Comparison of ENCODE assay signal across 8 cellular contexts in genomic region chr18:2572144-2572682, GRCh38. TPM values are rescaled to one million over a fixed set of nuclear protein-coding genes. Genes with fewer than 3 reads are reported as not detected.
DNase-seq lines count a peak whose midpoint lies in the region; ATAC-seq and TF ChIP-seq lines count a peak whose summit lies in the region.

No MANE protein-coding gene starts in this region.

- H3K4me1 Mint-ChIP-seq in activated CD4-positive, alpha-beta T cell treated with anti-CD3 and anti-CD28 coated beads, Interleukin-2, amount 10 ng/mL, durations not matched to agents 24 days and 14 days: peaks cover 48% of the 10 kb centered on the region
- peaks cover 49% of the 10 kb centered on the region for H3K4me1 Mint-ChIP-seq in central memory CD8-positive, alpha-beta T cell
- peaks cover 44% of the 10 kb centered on the region for H3K4me1 Mint-ChIP-seq in osteocyte (ENCODE audit: unreplicated experiment)

- peak overlapping the region; percentile 99 for H3K4me3 ChIP-seq in Jurkat, Clone E6-1 (ENCODE audit: low read length)

- peak overlapping the region; percentile 98 for H3K27ac Mint-ChIP-seq in activated CD4-positive, alpha-beta T cell treated with anti-CD3 and anti-CD28 coated beads, Interleukin-2, amount 10 ng/mL, durations not matched to agents 24 days and 14 days
- H3K27ac Mint-ChIP-seq in central memory CD8-positive, alpha-beta T cell (ENCODE audit: low read depth): peak overlapping the region; percentile 97
- peak overlapping the region; percentile 100 for H3K27ac Mint-ChIP-seq in osteocyte (ENCODE audit: unreplicated experiment)

- H3K36me3 Mint-ChIP-seq in activated CD4-positive, alpha-beta T cell treated with anti-CD3 and anti-CD28 coated beads, Interleukin-2, amount 10 ng/mL, durations not matched to agents 24 days and 14 days (ENCODE audit: low read depth): peaks cover 26% of the 10 kb centered on the region
- peaks cover 15% of the 10 kb centered on the region for H3K36me3 Mint-ChIP-seq in central memory CD8-positive, alpha-beta T cell (ENCODE audit: insufficient read depth)
- no peaks in the 10 kb centered on the region for H3K36me3 Mint-ChIP-seq in osteocyte (ENCODE audit: unreplicated experiment)

- no peak for TF ChIP-seq CTCF in osteocyte (IDR thresholded peaks at IDR 0.05)

- intact Hi-C loops in activated CD4-positive, alpha-beta T cell treated with anti-CD3 and anti-CD28 coated beads, Interleukin-2, amount 10 ng/mL, durations not matched to agents 24 days and 14 days (cut with micrococcal nuclease): loop anchor here (2.0 to 5.0 kb wide), 4 partner anchors 15 to 689 kb away; partner anchors contain the start of gene EMILIN2

- no peaks in the 10 kb centered on the region for H3K27me3 Mint-ChIP-seq in activated CD4-positive, alpha-beta T cell treated with anti-CD3 and anti-CD28 coated beads, Interleukin-2, amount 10 ng/mL, durations not matched to agents 24 days and 14 days
- no peaks in the 10 kb centered on the region for H3K27me3 Mint-ChIP-seq in central memory CD8-positive, alpha-beta T cell
- no peaks in the 10 kb centered on the region for H3K27me3 Mint-ChIP-seq in osteocyte (ENCODE audit: unreplicated experiment)

- no peak for ATAC-seq in central memory CD8-positive, alpha-beta T cell (replicated peaks; ENCODE audit: extremely low read depth, poor library complexity, severe bottlenecking)
- no peak for ATAC-seq in GM19397 (IDR thresholded peaks at IDR 0.05; ENCODE audit: unreplicated experiment)

- no peaks in the 10 kb centered on the region for H3K9me3 Mint-ChIP-seq in activated CD4-positive, alpha-beta T cell treated with anti-CD3 and anti-CD28 coated beads, Interleukin-2, amount 10 ng/mL, durations not matched to agents 24 days and 14 days
- no peaks in the 10 kb centered on the region for H3K9me3 Mint-ChIP-seq in central memory CD8-positive, alpha-beta T cell
- no peaks in the 10 kb centered on the region for H3K9me3 Mint-ChIP-seq in osteocyte (ENCODE audit: unreplicated experiment)

- H3K4me3 Mint-ChIP-seq in activated CD4-positive, alpha-beta T cell treated with anti-CD3 and anti-CD28 coated beads, Interleukin-2, amount 10 ng/mL, durations not matched to agents 24 days and 14 days: peak overlapping the region; percentile 97
- peak overlapping the region; percentile 98 for H3K4me3 Mint-ChIP-seq in central memory CD8-positive, alpha-beta T cell
- peak overlapping the region; percentile 100 for H3K4me3 Mint-ChIP-seq in osteocyte (ENCODE audit: unreplicated experiment)

- DNase-seq in activated CD4-positive, alpha-beta T cell treated with anti-CD3 and anti-CD28 coated beads, Interleukin-2, amount 10 ng/mL, durations not matched to agents 24 days and 14 days: peak; percentile 72
- no peak for DNase-seq in activated CD4-positive, alpha-beta T cell treated with anti-CD3 and anti-CD28 coated beads for 4 hours
- peak; percentile 40 for DNase-seq in Jurkat, Clone E6-1 (ENCODE audit: low read depth, low spot score)
- DNase-seq in central memory CD8-positive, alpha-beta T cell (ENCODE audit: low spot score in 2 of 2): no peak
- DNase-seq in osteocyte (ENCODE audit: extremely low spot score, unreplicated experiment): no peak
- no peak for DNase-seq in SHP77 (lab: John Stamatoyannopoulos, UW)
- DNase-seq in kidney glomerular epithelial cell (lab: John Stamatoyannopoulos, UW): no peak

RNA-seq across cellular contexts. Expression of gene NDC80, which starts 0.9 kb away (rescaled TPM):
- total RNA-seq in activated CD4-positive, alpha-beta T cell treated with anti-CD3 and anti-CD28 coated beads, Interleukin-2, amount 10 ng/mL, durations not matched to agents 24 days and 14 days: 42.4 and 50.5 TPM in 2 replicates
- polyA plus RNA-seq in Jurkat, Clone E6-1 (2012; ENCODE audit: insufficient read depth, insufficient read length): 52.8 TPM
- total RNA-seq in osteocyte: 7.9 and 9.4 TPM in 2 replicates

RNA-seq across cellular contexts. Expression of gene METTL4, which starts 0.9 kb away (rescaled TPM):
- 17.7 and 18.4 TPM in 2 replicates for total RNA-seq in activated CD4-positive, alpha-beta T cell treated with anti-CD3 and anti-CD28 coated beads, Interleukin-2, amount 10 ng/mL, durations not matched to agents 24 days and 14 days
- polyA plus RNA-seq in Jurkat, Clone E6-1 (2012; ENCODE audit: insufficient read depth, insufficient read length): 11.7 TPM
- 10.8 and 12.8 TPM in 2 replicates for total RNA-seq in osteocyte

Comparison
In these comparisons a context has a peak if more than half of its experiments do, and no peak if none do; other contexts are left out.
1. DNase-seq: peak in activated CD4-positive, alpha-beta T cell treated with anti-CD3 and anti-CD28 coated beads, Interleukin-2, amount 10 ng/mL, durations not matched to agents 24 days and 14 days (single experiment) and Jurkat, Clone E6-1 (single experiment); none in activated CD4-positive, alpha-beta T cell treated with anti-CD3 and anti-CD28 coated beads for 4 hours (0 of 2), central memory CD8-positive, alpha-beta T cell (0 of 2), osteocyte (single experiment), SHP77 (0 of 2) and kidney glomerular epithelial cell (single experiment).
2. Peak in every context shown above with its lines, with median percentiles within 50 percentile points of each other: H3K27ac Mint-ChIP-seq and H3K4me3 Mint-ChIP-seq.